1 cellular context compared by ENCODE assay signal in genomic region chr11:4994551-4994950, GRCh38.
TF ChIP-seq lines count a peak whose summit lies in the region.

OR51L1 (plus strand) TSS chr11:4994851; CDS start chr11:4998983, 4,132 bp downstream.

TF ChIP-seq in GM23338, 12 proteins besides CTCF, POLR2A, EP300 and RAD21 (continued from another document):
- no peak for TF ChIP-seq ETS1 (IDR thresholded peaks at IDR 0.05)
- no peak for TF ChIP-seq JUNB (IDR thresholded peaks at IDR 0.05; ENCODE audit: unreplicated experiment)
- TF ChIP-seq CREB1 (CRISPR knock-in tag; IDR thresholded peaks at IDR 0.05; ENCODE audit: low read depth): no peak
- TF ChIP-seq ZNF114 (CRISPR knock-in tag; IDR thresholded peaks at IDR 0.05): no peak
- TF ChIP-seq POLR2AphosphoS5 (IDR thresholded peaks at IDR 0.05; ENCODE audit: low read depth): no peak
- TF ChIP-seq, protein P1, sequence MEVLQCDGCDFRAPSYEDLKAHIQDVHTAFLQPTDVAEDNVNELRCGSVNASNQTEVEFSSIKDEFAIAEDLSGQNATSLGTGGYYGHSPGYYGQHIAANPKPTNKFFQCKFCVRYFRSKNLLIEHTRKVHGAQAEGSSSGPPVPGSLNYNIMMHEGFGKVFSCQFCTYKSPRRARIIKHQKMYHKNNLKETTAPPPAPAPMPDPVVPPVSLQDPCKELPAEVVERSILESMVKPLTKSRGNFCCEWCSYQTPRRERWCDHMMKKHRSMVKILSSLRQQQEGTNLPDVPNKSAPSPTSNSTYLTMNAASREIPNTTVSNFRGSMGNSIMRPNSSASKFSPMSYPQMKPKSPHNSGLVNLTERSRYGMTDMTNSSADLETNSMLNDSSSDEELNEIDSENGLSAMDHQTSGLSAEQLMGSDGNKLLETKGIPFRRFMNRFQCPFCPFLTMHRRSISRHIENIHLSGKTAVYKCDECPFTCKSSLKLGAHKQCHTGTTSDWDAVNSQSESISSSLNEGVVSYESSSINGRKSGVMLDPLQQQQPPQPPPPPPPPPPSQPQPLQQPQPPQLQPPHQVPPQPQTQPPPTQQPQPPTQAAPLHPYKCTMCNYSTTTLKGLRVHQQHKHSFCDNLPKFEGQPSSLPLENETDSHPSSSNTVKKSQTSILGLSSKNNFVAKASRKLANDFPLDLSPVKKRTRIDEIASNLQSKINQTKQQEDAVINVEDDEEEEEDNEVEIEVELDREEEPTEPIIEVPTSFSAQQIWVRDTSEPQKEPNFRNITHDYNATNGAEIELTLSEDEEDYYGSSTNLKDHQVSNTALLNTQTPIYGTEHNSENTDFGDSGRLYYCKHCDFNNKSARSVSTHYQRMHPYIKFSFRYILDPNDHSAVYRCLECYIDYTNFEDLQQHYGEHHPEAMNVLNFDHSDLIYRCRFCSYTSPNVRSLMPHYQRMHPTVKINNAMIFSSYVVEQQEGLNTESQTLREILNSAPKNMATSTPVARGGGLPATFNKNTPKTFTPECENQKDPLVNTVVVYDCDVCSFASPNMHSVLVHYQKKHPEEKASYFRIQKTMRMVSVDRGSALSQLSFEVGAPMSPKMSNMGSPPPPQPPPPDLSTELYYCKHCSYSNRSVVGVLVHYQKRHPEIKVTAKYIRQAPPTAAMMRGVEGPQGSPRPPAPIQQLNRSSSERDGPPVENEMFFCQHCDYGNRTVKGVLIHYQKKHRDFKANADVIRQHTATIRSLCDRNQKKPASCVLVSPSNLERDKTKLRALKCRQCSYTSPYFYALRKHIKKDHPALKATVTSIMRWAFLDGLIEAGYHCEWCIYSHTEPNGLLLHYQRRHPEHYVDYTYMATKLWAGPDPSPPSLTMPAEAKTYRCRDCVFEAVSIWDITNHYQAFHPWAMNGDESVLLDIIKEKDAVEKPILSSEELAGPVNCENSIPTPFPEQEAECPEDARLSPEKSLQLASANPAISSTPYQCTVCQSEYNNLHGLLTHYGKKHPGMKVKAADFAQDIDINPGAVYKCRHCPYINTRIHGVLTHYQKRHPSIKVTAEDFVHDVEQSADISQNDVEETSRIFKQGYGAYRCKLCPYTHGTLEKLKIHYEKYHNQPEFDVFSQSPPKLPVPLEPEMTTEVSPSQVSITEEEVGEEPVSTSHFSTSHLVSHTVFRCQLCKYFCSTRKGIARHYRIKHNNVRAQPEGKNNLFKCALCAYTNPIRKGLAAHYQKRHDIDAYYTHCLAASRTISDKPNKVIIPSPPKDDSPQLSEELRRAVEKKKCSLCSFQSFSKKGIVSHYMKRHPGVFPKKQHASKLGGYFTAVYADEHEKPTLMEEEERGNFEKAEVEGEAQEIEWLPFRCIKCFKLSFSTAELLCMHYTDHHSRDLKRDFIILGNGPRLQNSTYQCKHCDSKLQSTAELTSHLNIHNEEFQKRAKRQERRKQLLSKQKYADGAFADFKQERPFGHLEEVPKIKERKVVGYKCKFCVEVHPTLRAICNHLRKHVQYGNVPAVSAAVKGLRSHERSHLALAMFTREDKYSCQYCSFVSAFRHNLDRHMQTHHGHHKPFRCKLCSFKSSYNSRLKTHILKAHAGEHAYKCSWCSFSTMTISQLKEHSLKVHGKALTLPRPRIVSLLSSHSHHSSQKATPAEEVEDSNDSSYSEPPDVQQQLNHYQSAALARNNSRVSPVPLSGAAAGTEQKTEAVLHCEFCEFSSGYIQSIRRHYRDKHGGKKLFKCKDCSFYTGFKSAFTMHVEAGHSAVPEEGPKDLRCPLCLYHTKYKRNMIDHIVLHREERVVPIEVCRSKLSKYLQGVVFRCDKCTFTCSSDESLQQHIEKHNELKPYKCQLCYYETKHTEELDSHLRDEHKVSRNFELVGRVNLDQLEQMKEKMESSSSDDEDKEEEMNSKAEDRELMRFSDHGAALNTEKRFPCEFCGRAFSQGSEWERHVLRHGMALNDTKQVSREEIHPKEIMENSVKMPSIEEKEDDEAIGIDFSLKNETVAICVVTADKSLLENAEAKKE (CRISPR knock-in tag; IDR thresholded peaks at IDR 0.05): no peak
- no peak for TF ChIP-seq STAT1 (IDR thresholded peaks at IDR 0.05; ENCODE audit: unreplicated experiment)
